In the genomic region with DNA sequence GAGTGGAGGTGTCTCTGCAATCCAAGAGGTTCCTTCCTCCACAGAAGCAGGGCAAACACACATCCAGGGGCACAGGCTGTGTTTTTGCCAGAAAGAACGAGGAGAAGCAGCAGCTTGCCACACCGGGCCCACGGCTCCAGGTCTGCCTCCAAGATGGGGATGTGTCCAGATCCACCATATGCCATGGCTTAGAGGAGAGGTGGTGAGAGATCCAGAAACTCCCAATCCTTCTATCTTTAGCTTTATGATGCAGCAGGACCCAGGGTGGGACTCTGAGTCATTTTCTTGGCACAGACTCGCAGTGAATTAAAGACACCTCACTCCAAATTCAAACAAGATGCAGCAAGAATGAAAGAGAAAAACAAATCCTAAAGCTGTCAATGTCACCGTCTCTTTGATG, we compare ENCODE assay signal across 19 cellular contexts.
DNase-seq lines count a peak whose midpoint lies in the region; ATAC-seq, FAIRE-seq and TF ChIP-seq lines count a peak whose summit lies in the region.
"Had no signal": no experiment of that assay in that cellular context is flagged by ENCODE, and none has a peak within 500 bp of the region (broad histone marks: within the 10 kb centered on the region; RNA-seq: fewer than 3 reads in every experiment).

No MANE protein-coding gene starts in this region.

- TF ChIP-seq CTCF in H1 (IDR thresholded peaks at IDR 0.05; ENCODE audit: control extremely low read depth in 1 of 3, insufficient read depth in 1 of 3, low read depth in 1 of 3, low read length in 3 of 3), result no peak

- no peak for ATAC-seq in GM18519 (IDR thresholded peaks at IDR 0.05; ENCODE audit: low FRiP score, unreplicated experiment)
- ATAC-seq: activated CD4-positive, CD25-positive, alpha-beta regulatory T cell treated with anti-CD3 and anti-CD28 coated beads, Interleukin-2, amount 50 U/mL, for 24 hours; activated T-cell treated with anti-CD3 and anti-CD28 coated beads, Interleukin-2, amount 50 U/mL, for 4 hours; SK-N-SH treated with all-trans-retinoic acid at 6 μM for 48 hours; stimulated activated naive CD8-positive, alpha-beta T cell treated with anti-CD3 and anti-CD28 coated beads, Interleukin-15, amount 100 ng/mL, for 72 hours had no signal

- H3K9me3 ChIP-seq in H1 (ENCODE audit: insufficient read depth in 2 of 2, low read depth in 1 of 2, low read length in 1 of 2) (no peaks in the 10 kb centered on the region), trophoblast cell (ENCODE audit: insufficient read depth, low read depth, low read length) (no peaks in the 10 kb centered on the region)
- H3K9me3 ChIP-seq: prostate gland had no signal

- no peak overlapping the region for H2AK5ac ChIP-seq in H1 (ENCODE audit: low read depth, low read length)
- H2AK5ac ChIP-seq in trophoblast cell (ENCODE audit: low read length), result no peak overlapping the region

- H2BK15ac ChIP-seq in H1 (ENCODE audit: low read length), result no peak overlapping the region

- TF ChIP-seq POLR2A in H1 (IDR thresholded peaks at IDR 0.05; ENCODE audit: control extremely low read depth in 1 of 2, low read depth in 2 of 2, low read length in 2 of 2), result no peak

- CTCF ChIA-PET in H1 (lab: Charles Lee; ENCODE audit: partially characterized antibody), result interaction anchor here (1.4 to 2.6 kb wide), 4 partner anchors 8 to 19 kb away, joined by 5 to 12 read pairs (median 8); no protein-coding TSS in a partner anchor

- no peak for FAIRE-seq in H1 (lab: Jason Lieb, UNC)

- H3K27me3 ChIP-seq in H1 (replicated peaks in 1 of 4; ENCODE audit: control insufficient read depth in 3 of 4, extremely low read depth in 1 of 4, insufficient read depth in 3 of 4, low read length in 3 of 4) (peaks cover 0 to 1% (median 0%) of the 10 kb centered on the region in 4 experiments; a peak in 1 of 7 replicates), trophoblast cell (ENCODE audit: insufficient read depth, low read length) (no peaks in the 10 kb centered on the region)
- H3K27me3 ChIP-seq: cardiac muscle cell had no signal

- 71% methylated on average over 5 of the region's 5 CpGs; no CpG with 5 or more reads in 1 of the 2 experiments for WGBS in H1 (ENCODE audit: extremely low coverage in 1 of 2, insufficient coverage in 1 of 2, insufficient read length in 1 of 2, insufficient replicate concordance in 2 of 2, low coverage in 1 of 2, low lambda C conversion rate in 2 of 2, missing lambda C conversion rate in 1 of 2), 2 experiments
- no CpG with 5 or more reads among the region's 5 CpGs for WGBS in trophoblast cell (ENCODE audit: extremely low coverage, insufficient coverage, insufficient read length)

- H4K5ac ChIP-seq in H1 (ENCODE audit: insufficient read length, low read depth, low read length), result no peak overlapping the region

- H3K79me1 ChIP-seq in H1 (ENCODE audit: low read depth, low read length) (no peaks in the 10 kb centered on the region), trophoblast cell (ENCODE audit: low read length) (no peaks in the 10 kb centered on the region)

- no peak overlapping the region for H3K4me2 ChIP-seq in H1 (ENCODE audit: insufficient read depth in 1 of 2, low read depth in 2 of 2, low read length in 2 of 2)
- H3K4me2 ChIP-seq in trophoblast cell (ENCODE audit: low read length), result no peak overlapping the region

- no peak overlapping the region for H3K56ac ChIP-seq in H1 (replicated peaks; ENCODE audit: insufficient read length, low read depth, low read length)

- H4K12ac ChIP-seq in trophoblast cell (ENCODE audit: low read depth, low read length), result no peak overlapping the region

- peak; percentile 33 for DNase-seq in DMS 273 treated with DMSO at 0.1 percent for 48 hours (lab: John Stamatoyannopoulos, UW)
- DNase-seq in NCI-H446 treated with DMSO at 0.1 percent for 48 hours (lab: John Stamatoyannopoulos, UW), result peak; percentile 84
- no peak for DNase-seq in H1 (ENCODE audit: low read depth in 1 of 2, low spot score in 2 of 2)
- DNase-seq in trophoblast cell, result no peak
- no peak for DNase-seq in DMS53 (lab: John Stamatoyannopoulos, UW)
- no peak for DNase-seq in stimulated activated CD4-positive, alpha-beta T cell treated with anti-CD3 and anti-CD28 coated beads, Interleukin-4, amount 100 ng/mL, for 1 hour
- DNase-seq in NCI-H2171 (lab: John Stamatoyannopoulos, UW), result no peak
- DNase-seq: activated T-cell treated with anti-CD3 and anti-CD28 coated beads, Interleukin-2, amount 50 U/mL, for 4 hours; erythroblast; Kasumi-1; NCI-H2081; NK-92 treated with Interleukin-12 subunit alpha and Interleukin-12 subunit beta, amount 100 ng/mL, for 24 hours; stimulated activated CD4-positive, alpha-beta T cell treated with anti-CD3 and anti-CD28 coated beads, Interleukin-4, amount 100 ng/mL, for 4 hours; stimulated activated naive CD8-positive, alpha-beta T cell treated with anti-CD3 and anti-CD28 coated beads, Interleukin-15, amount 100 ng/mL, for 72 hours had no signal

- no peaks in the 10 kb centered on the region for H4K20me1 ChIP-seq in H1 (replicated peaks in 1 of 2; ENCODE audit: control insufficient read depth in 1 of 2, insufficient read depth in 2 of 2, low read length in 2 of 2)

- POLR2A ChIA-PET in H1 (lab: Charles Lee; ENCODE audit: partially characterized antibody), result no interaction called here

- H2AFZ ChIP-seq in H1 (ENCODE audit: low read length) (no peak overlapping the region), trophoblast cell (ENCODE audit: insufficient read depth, low read length, poor library complexity) (no peak overlapping the region)

- TF ChIP-seq EP300 in H1 (IDR thresholded peaks at IDR 0.05; ENCODE audit: borderline replicate concordance in 1 of 2, low read depth in 2 of 2, low read length in 2 of 2), result no peak

- H3K18ac ChIP-seq in H1 (ENCODE audit: extremely low read depth, low read length), result no peak overlapping the region
- no peak overlapping the region for H3K18ac ChIP-seq in trophoblast cell (ENCODE audit: low read length)

- H3K4ac ChIP-seq in H1 (replicated peaks; ENCODE audit: insufficient read length, low read depth, low read length), result no peak overlapping the region
- no peak overlapping the region for H3K4ac ChIP-seq in trophoblast cell (ENCODE audit: low read depth, low read length)

- H2BK20ac ChIP-seq in H1 (ENCODE audit: low read length), result no peak overlapping the region

- no peak overlapping the region for H3K14ac ChIP-seq in H1 (ENCODE audit: insufficient read length)
- H3K14ac ChIP-seq in trophoblast cell (ENCODE audit: low read length), result no peak overlapping the region

- H3K79me2 ChIP-seq in H1 (ENCODE audit: control insufficient read depth in 1 of 2, insufficient read depth in 2 of 2, low read length in 2 of 2) (no peaks in the 10 kb centered on the region), trophoblast cell (ENCODE audit: control insufficient read depth, insufficient read depth, low read length, poor library complexity) (no peaks in the 10 kb centered on the region)

- H4K8ac ChIP-seq in H1 (ENCODE audit: extremely low read depth, insufficient read depth, low read length) (peak overlapping the region; percentile 88; the same call in 1 of the 2 replicates), trophoblast cell (ENCODE audit: low read depth, low read length) (no peak overlapping the region)

- H3K36me3 ChIP-seq in H1 (ENCODE audit: control insufficient read depth in 2 of 4, insufficient read depth in 4 of 4, low read length in 3 of 4) (no peaks in the 10 kb centered on the region), trophoblast cell (ENCODE audit: control insufficient read depth in 1 of 2, insufficient read depth in 2 of 2, low read length in 2 of 2) (no peaks in the 10 kb centered on the region)
- H3K36me3 ChIP-seq: cardiac muscle cell, prostate gland had no signal

- no peak overlapping the region for H3K4me3 ChIP-seq in H1 (ENCODE audit: extremely low read depth in 1 of 4, insufficient read depth in 2 of 4, low read depth in 3 of 4, low read length in 4 of 4)
- peak overlapping the region; percentile 17 for H3K4me3 ChIP-seq in trophoblast cell (ENCODE audit: low read depth, low read length)
- H3K4me3 ChIP-seq: cardiac muscle cell, prostate gland had no signal

- no peak overlapping the region for H2BK5ac ChIP-seq in H1 (ENCODE audit: low read depth, low read length)
- no peak overlapping the region for H2BK5ac ChIP-seq in trophoblast cell (ENCODE audit: low read depth, low read length, poor library complexity)

- H3K9ac ChIP-seq in H1 (replicated peaks in 1 of 4; ENCODE audit: extremely low read depth in 1 of 4, low read depth in 3 of 4, low read length in 3 of 4) (no peak overlapping the region), trophoblast cell (ENCODE audit: low read length) (no peak overlapping the region)

- no peaks in the 10 kb centered on the region for H3K23me2 ChIP-seq in H1 (ENCODE audit: low read depth, low read length)

- no peak overlapping the region for H3K23ac ChIP-seq in H1 (ENCODE audit: insufficient read length)
- H3K23ac ChIP-seq in trophoblast cell (ENCODE audit: low read length), result no peak overlapping the region

- no peak overlapping the region for H2BK120ac ChIP-seq in H1 (replicated peaks; ENCODE audit: low read depth, low read length)
- no peak overlapping the region for H2BK120ac ChIP-seq in trophoblast cell (ENCODE audit: insufficient read depth, low read length, poor library complexity)

- H4K91ac ChIP-seq in H1 (replicated peaks; ENCODE audit: insufficient read length, low read length) (no peak overlapping the region), trophoblast cell (ENCODE audit: low read depth, low read length) (no peak overlapping the region)

- no peak for TF ChIP-seq RAD21 in H1 (IDR thresholded peaks at IDR 0.05 in 1 of 2, conservative IDR thresholded peaks at IDR 0.05 in 1 of 2; ENCODE audit: low read depth in 2 of 2, low read length in 2 of 2)

- H2BK12ac ChIP-seq in H1 (ENCODE audit: low read depth, low read length) (no peak overlapping the region), trophoblast cell (ENCODE audit: low read length) (no peak overlapping the region)

- H3K4me1 ChIP-seq in H1 (replicated peaks in 1 of 4; ENCODE audit: control insufficient read depth in 3 of 4, insufficient read depth in 4 of 4, low read length in 3 of 4) (no peaks in the 10 kb centered on the region), trophoblast cell (ENCODE audit: control insufficient read depth in 1 of 2, insufficient read depth in 2 of 2, low read length in 2 of 2) (no peaks in the 10 kb centered on the region)
- H3K4me1 ChIP-seq: prostate gland had no signal

- H3K27ac ChIP-seq in H1 (ENCODE audit: low read depth, low read length), result no peak overlapping the region
- no peak overlapping the region for H3K27ac ChIP-seq in trophoblast cell (ENCODE audit: low read depth, low read length)
- H3K27ac ChIP-seq: cardiac muscle cell, prostate gland had no signal

TF ChIP-seq in H1, 55 proteins besides CTCF, POLR2A, EP300 and RAD21 (continues in another document):
- TF ChIP-seq SP4 (IDR thresholded peaks at IDR 0.05; ENCODE audit: low read length) (no peak), RNF2 (IDR thresholded peaks at IDR 0.05; ENCODE audit: borderline replicate concordance, low read depth, low read length, missing control alignments, poor library complexity, severe bottlenecking) (no peak), PHF8 (conservative IDR thresholded peaks at IDR 0.05; ENCODE audit: low read depth, low read length) (no peak), POLR2AphosphoS5 (IDR thresholded peaks at IDR 0.05; ENCODE audit: low read depth, low read length) (no peak), SP2 (IDR thresholded peaks at IDR 0.05; ENCODE audit: low read length) (no peak), TCF12 (IDR thresholded peaks at IDR 0.05; ENCODE audit: low read depth, low read length) (no peak)

Comparison
In these comparisons a context has a peak if more than half of its experiments do, and no peak if none do; other contexts are left out.
1. DNase-seq: peak in DMS 273 treated with DMSO at 0.1 percent for 48 hours (single experiment) and NCI-H446 treated with DMSO at 0.1 percent for 48 hours (single experiment); none in H1 (0 of 2), trophoblast cell (0 of 2), DMS53 (single experiment), stimulated activated CD4-positive, alpha-beta T cell treated with anti-CD3 and anti-CD28 coated beads, Interleukin-4, amount 100 ng/mL, for 1 hour (single experiment) and NCI-H2171 (single experiment).